In the genomic region with DNA sequence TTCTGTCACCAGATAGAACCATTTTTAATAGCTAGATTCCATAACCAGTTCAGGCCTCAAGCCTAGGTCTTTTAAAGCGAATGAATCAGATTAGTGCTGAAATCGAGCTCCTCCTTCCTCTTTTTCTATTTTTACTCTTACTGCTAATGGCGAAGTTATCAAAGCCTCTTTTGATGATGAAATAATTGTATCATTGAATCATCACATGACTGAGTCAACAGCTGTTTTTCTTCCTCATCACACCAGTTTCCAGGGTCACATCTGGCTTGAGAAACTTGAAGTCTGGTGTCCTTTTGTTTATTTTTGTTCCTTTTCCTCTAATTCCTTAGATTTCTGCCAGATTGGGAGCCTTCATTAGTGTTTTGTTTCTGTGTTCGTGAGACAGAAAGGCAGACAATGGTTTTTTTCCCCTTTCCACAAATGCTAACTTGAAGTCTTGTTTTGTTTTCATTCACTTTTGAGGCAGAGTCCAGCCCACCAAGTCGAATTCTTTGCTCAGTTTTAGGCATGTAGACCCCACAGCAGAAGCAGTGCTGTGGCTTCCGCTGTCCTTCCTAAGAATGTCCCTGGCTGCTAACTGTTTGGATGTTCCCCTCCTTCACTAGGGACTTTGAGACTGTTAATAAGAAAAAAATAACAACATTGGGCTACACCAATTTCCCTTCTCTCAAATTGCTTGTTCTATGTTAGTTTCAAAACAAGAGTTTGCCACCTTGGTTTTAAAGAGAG, we compare ENCODE assay signal across 8 cellular contexts. TPM values are rescaled to one million over a fixed set of nuclear protein-coding genes. Genes with fewer than 3 reads are reported as not detected.
DNase-seq lines count a peak whose midpoint lies in the region; ATAC-seq and TF ChIP-seq lines count a peak whose summit lies in the region.

No MANE protein-coding gene starts in this region.

- H2AFZ ChIP-seq in neural progenitor cell (replicated peaks), result peak overlapping the region; percentile 30

- ATAC-seq in HG02981 (IDR thresholded peaks at IDR 0.05; ENCODE audit: unreplicated experiment), result no peak
- ATAC-seq in GM21825 (IDR thresholded peaks at IDR 0.05; ENCODE audit: unreplicated experiment), result no peak

- H3K9me3 ChIP-seq in esophagus muscularis mucosa, result no peaks in the 10 kb centered on the region
- no peaks in the 10 kb centered on the region for H3K9me3 ChIP-seq in neural progenitor cell (ENCODE audit: low read depth)

- DNase-seq in AG08396 (ENCODE audit: low spot score) (peak; percentile 70), RPMI7951 (ENCODE audit: low read depth) (peak; percentile 73), esophagus muscularis mucosa (ENCODE audit: extremely low spot score) (peak; percentile 90), neural progenitor cell (ENCODE audit: low spot score) (no peak), DMS 273 (lab: John Stamatoyannopoulos, UW; ENCODE audit: unreplicated experiment) (no peak), activated T-cell treated with anti-CD3 and anti-CD28 coated beads for 4 hours (no peak)

- H3K4me3 ChIP-seq in esophagus muscularis mucosa (no peak overlapping the region), neural progenitor cell (no peak overlapping the region)

- H3K79me2 ChIP-seq in neural progenitor cell (ENCODE audit: low read depth), result no peaks in the 10 kb centered on the region

- H3F3A ChIP-seq in neural progenitor cell (ENCODE audit: low read depth), result no peaks in the 10 kb centered on the region

- H3K27ac ChIP-seq in esophagus muscularis mucosa (replicated peaks in 1 of 4) (peak overlapping the region; percentile 65 to 85 (median 77)), neural progenitor cell (no peak overlapping the region)

- H3K4me1 ChIP-seq in esophagus muscularis mucosa, result peaks cover 21 to 64% (median 59%) of the 10 kb centered on the region in 4 donors
- H3K4me1 ChIP-seq in neural progenitor cell, result no peaks in the 10 kb centered on the region

- intact Hi-C loops in esophagus muscularis mucosa (cut with DNase I), result loop anchor here (10.0 kb wide), 1 partner anchor 82 kb away; no protein-coding TSS in a partner anchor

- H3K9ac ChIP-seq in neural progenitor cell, result no peak overlapping the region

- H3K36me3 Mint-ChIP-seq in neural progenitor cell, result no peaks in the 10 kb centered on the region

- no peak for TF ChIP-seq CTCF in esophagus muscularis mucosa (IDR thresholded peaks at IDR 0.05)
- TF ChIP-seq CTCF in neural progenitor cell (IDR thresholded peaks at IDR 0.05), result no peak

- peaks cover 7% of the 10 kb centered on the region for H3K27me3 Mint-ChIP-seq in neural progenitor cell (ENCODE audit: insufficient read depth, low read depth)

- H4K20me1 ChIP-seq in neural progenitor cell (ENCODE audit: low read depth), result no peaks in the 10 kb centered on the region

- TF ChIP-seq EP300 in esophagus muscularis mucosa (IDR thresholded peaks at IDR 0.05), result no peak

- no peak overlapping the region for H3K4me3 Mint-ChIP-seq in neural progenitor cell

- 33% methylated on average over 6 of the region's 6 CpGs for WGBS in esophagus muscularis mucosa

- no peaks in the 10 kb centered on the region for H3K36me3 ChIP-seq in esophagus muscularis mucosa
- H3K36me3 ChIP-seq in neural progenitor cell, result no peaks in the 10 kb centered on the region

- H3K4me1 Mint-ChIP-seq in neural progenitor cell, result peaks cover 9% of the 10 kb centered on the region

- no peaks in the 10 kb centered on the region for H3K9me3 Mint-ChIP-seq in neural progenitor cell

- no peak overlapping the region for H3K27ac Mint-ChIP-seq in neural progenitor cell

- H3K27me3 ChIP-seq in esophagus muscularis mucosa, result no peaks in the 10 kb centered on the region
- H3K27me3 ChIP-seq in neural progenitor cell, result peaks cover 6% of the 10 kb centered on the region

- TF ChIP-seq POLR2A in esophagus muscularis mucosa (IDR thresholded peaks at IDR 0.05; ENCODE audit: low read depth), result no peak

- H3K4me2 ChIP-seq in neural progenitor cell, result no peak overlapping the region

RNA-seq across cellular contexts. Expression of a gene that starts 51.9 kb away (rescaled TPM):
- not detected in 2 replicates for total RNA-seq in RPMI7951 (2014; rRNA removed; shearing (Covaris generic))
- 10 to 100 TPM; 24.5 to 36.8 (median 33.8) TPM for total RNA-seq in esophagus muscularis mucosa
- total RNA-seq in neural progenitor cell (ENCODE audit: low replicate concordance), result 0.19 TPM in 1 of 2 replicates, not detected in the other

Comparison
In these comparisons a context has a peak if more than half of its experiments do, and no peak if none do; other contexts are left out.
1. DNase-seq: peak in AG08396 (single experiment), RPMI7951 (single experiment) and esophagus muscularis mucosa (single experiment); none in neural progenitor cell (single experiment), DMS 273 (single experiment) and activated T-cell treated with anti-CD3 and anti-CD28 coated beads for 4 hours (single experiment).
2. RNA of a gene that starts 51.9 kb away (total RNA-seq): 24.5 to 36.8 TPM in esophagus muscularis mucosa; not detected in RPMI7951 and 0.19 TPM in neural progenitor cell; every median in the first group is over 10 times any median in the second.